In the genomic region with DNA sequence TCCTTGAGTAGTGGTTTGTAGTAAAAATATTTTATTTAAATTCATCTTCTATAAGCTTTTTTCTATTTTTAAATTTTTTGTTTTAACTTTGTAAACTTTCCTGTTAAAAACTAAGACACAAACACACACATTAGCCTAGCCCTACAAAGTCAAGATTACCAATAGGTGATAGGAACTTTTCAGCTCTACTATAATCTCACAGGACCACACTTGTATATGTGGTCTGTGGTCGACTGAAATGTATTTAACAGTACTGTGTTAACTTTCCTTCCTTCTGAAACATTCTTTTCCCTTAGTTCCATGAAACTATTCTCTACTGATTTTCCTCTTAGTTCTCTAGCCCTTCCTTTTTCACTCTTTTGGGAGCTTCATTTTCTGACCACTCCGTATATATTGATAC, we compare ENCODE assay signal across 28 cellular contexts. TPM values are rescaled to one million over a fixed set of nuclear protein-coding genes. Genes with fewer than 3 reads are reported as not detected.
"Had no signal": no experiment of that assay in that cellular context is flagged by ENCODE, and none has a peak within 500 bp of the region (broad histone marks: within the 10 kb centered on the region; RNA-seq: fewer than 3 reads in every experiment).

No MANE protein-coding gene starts in this region.

- H3K27ac Mint-ChIP-seq: activated B cell treated with CpG ODN at 0.5 μM for 24 hours; activated CD8-positive, alpha-beta memory T cell treated with anti-CD3 and anti-CD28 coated beads, Interleukin-2, amount 10 ng/mL, durations not matched to agents 7 days and 5 days; activated naive CD4-positive, alpha-beta T cell treated with anti-CD3 and anti-CD28 coated beads for 36 hours; T-helper 17 cell had no signal

- H3K4me3 Mint-ChIP-seq: activated B cell treated with CpG ODN at 0.5 μM for 24 hours; activated CD8-positive, alpha-beta memory T cell treated with anti-CD3 and anti-CD28 coated beads, Interleukin-2, amount 10 ng/mL, durations not matched to agents 7 days and 5 days; activated naive CD4-positive, alpha-beta T cell treated with anti-CD3 and anti-CD28 coated beads for 36 hours; activated T-cell treated with anti-CD3 and anti-CD28 coated beads, Interleukin-2, amount 50 U/mL, for 4 hours; activated T-helper 17 cell treated with anti-CD3 and anti-CD28 coated beads, Interleukin-2, amount 50 U/mL, for 72 hours; T-helper 17 cell had no signal

- H3K27me3 Mint-ChIP-seq: activated B cell treated with CpG ODN at 0.5 μM for 24 hours; activated CD8-positive, alpha-beta memory T cell treated with anti-CD3 and anti-CD28 coated beads, Interleukin-2, amount 10 ng/mL, durations not matched to agents 7 days and 5 days; activated T-helper 17 cell treated with anti-CD3 and anti-CD28 coated beads, Interleukin-2, amount 50 U/mL, for 72 hours; T-helper 17 cell had no signal

- H3K9me3 ChIP-seq: ascending aorta, body of pancreas had no signal

- H3K4me3 ChIP-seq: ascending aorta, body of pancreas, K562 had no signal

- DNase-seq: activated B cell treated with CpG ODN at 0.5 μM for 24 hours; activated CD4-positive, alpha-beta T cell treated with anti-CD3 and anti-CD28 coated beads for 1 hour; activated CD4-positive, alpha-beta T cell treated with anti-CD3 and anti-CD28 coated beads, Interleukin-2, amount 50 U/mL, for 1 hour; activated CD8-positive, alpha-beta memory T cell treated with anti-CD3 and anti-CD28 coated beads, Interleukin-2, amount 10 ng/mL, durations not matched to agents 7 days and 5 days; activated gamma-delta T cell; activated naive CD4-positive, alpha-beta T cell treated with anti-CD3 and anti-CD28 coated beads for 36 hours; activated T-cell treated with anti-CD3 and anti-CD28 coated beads, Interleukin-2, amount 50 U/mL, for 4 hours; amniotic stem cell; body of pancreas; central memory CD4-positive, alpha-beta T cell; Kasumi-1; NCI-H1048; NCI-H146; NCI-H187 treated with DMSO at 0.1 percent for 48 hours; NCI-H2081 treated with DMSO at 0.1 percent for 48 hours; NCI-H446; NCI-H524; PC-3; SHP77; T-helper 17 cell; T1000 had no signal

- ATAC-seq: activated CD8-positive, alpha-beta memory T cell treated with anti-CD3 and anti-CD28 coated beads, Interleukin-2, amount 10 ng/mL, durations not matched to agents 7 days and 5 days; activated T-cell treated with anti-CD3 and anti-CD28 coated beads, Interleukin-2, amount 50 U/mL, for 4 hours; activated T-helper 17 cell treated with anti-CD3 and anti-CD28 coated beads, Interleukin-2, amount 50 U/mL, for 72 hours; body of pancreas; K562; PC-3; T-helper 17 cell had no signal

- H3K27me3 ChIP-seq: ascending aorta, body of pancreas had no signal

- H3K9me3 Mint-ChIP-seq: activated B cell treated with CpG ODN at 0.5 μM for 24 hours; activated T-cell treated with anti-CD3 and anti-CD28 coated beads, Interleukin-2, amount 50 U/mL, for 4 hours; activated T-helper 17 cell treated with anti-CD3 and anti-CD28 coated beads, Interleukin-2, amount 50 U/mL, for 72 hours had no signal

- H3K4me1 ChIP-seq: ascending aorta, body of pancreas had no signal

RNA-seq across cellular contexts. Expression of a gene that starts 15.1 kb away (rescaled TPM):
- total RNA-seq: activated B cell treated with CpG ODN at 0.5 μM for 24 hours; activated CD8-positive, alpha-beta memory T cell treated with anti-CD3 and anti-CD28 coated beads, Interleukin-2, amount 10 ng/mL, durations not matched to agents 7 days and 5 days; activated naive CD4-positive, alpha-beta T cell treated with anti-CD3 and anti-CD28 coated beads for 36 hours; activated T-cell treated with anti-CD3 and anti-CD28 coated beads, Interleukin-2, amount 50 U/mL, for 4 hours; activated T-helper 17 cell treated with anti-CD3 and anti-CD28 coated beads, Interleukin-2, amount 50 U/mL, for 72 hours; ascending aorta; body of pancreas; bronchial epithelial cell; chondrocyte; K562; M059J; PC-3; SK-MEL-5; T-helper 17 cell had no signal

RNA-seq across cellular contexts. Expression of a gene that starts 58.4 kb away (rescaled TPM):
- total RNA-seq: ascending aorta had no signal
